In genomic region chr5:15819617-15820016, GRCh38 we compare ENCODE assay signal across 29 cellular contexts.
"Had no signal": no experiment of that assay in that cellular context is flagged by ENCODE, and none has a peak within 500 bp of the region (broad histone marks: within the 10 kb centered on the region; RNA-seq: fewer than 3 reads in every experiment).

No MANE protein-coding gene starts in this region.

- ATAC-seq: stimulated activated effector memory CD8-positive, alpha-beta T cell treated with anti-CD3 and anti-CD28 coated beads, Interleukin-12 subunit alpha, Interleukin-12 subunit beta, amount 100 ng/mL, for 72 hours; stimulated activated memory B cell treated with anti-CD40 and anti-IgM and Interleukin-4, amounts not matched to agents 10 μg/mL and 1 μg/mL and 100 μg/mL, for 72 hours; stimulated activated naive B cell treated with anti-CD40 and anti-IgM and Interleukin-4, amounts not matched to agents 10 μg/mL and 1 μg/mL and 100 μg/mL, for 72 hours; stimulated activated naive CD8-positive, alpha-beta T cell treated with anti-CD3 and anti-CD28 coated beads, Interleukin-15, amount 100 ng/mL, for 72 hours; stimulated activated naive CD8-positive, alpha-beta T cell treated with anti-CD3 and anti-CD28 coated beads, Interleukin-15, Interleukin-2, amounts not matched to agents 100 U/mL and 50 U/mL, for 24 hours; upper lobe of right lung had no signal

- H3K9me3 Mint-ChIP-seq: stimulated activated effector memory CD8-positive, alpha-beta T cell treated with anti-CD3 and anti-CD28 coated beads, Interleukin-12 subunit alpha, Interleukin-12 subunit beta, amount 100 ng/mL, for 72 hours had no signal

- H3K9me3 ChIP-seq: stomach, suprapubic skin, testis, thoracic aorta, thyroid gland, tibial artery, transverse colon, upper lobe of left lung, upper lobe of right lung, uterus, vagina had no signal

- H3K27me3 Mint-ChIP-seq: stimulated activated memory B cell treated with anti-CD40 and anti-IgM and Interleukin-4, amounts not matched to agents 10 μg/mL and 1 μg/mL and 100 μg/mL, for 72 hours; stimulated activated naive B cell treated with anti-CD40 and anti-IgM and Interleukin-4, amounts not matched to agents 10 μg/mL and 1 μg/mL and 100 μg/mL, for 72 hours; stimulated activated naive CD8-positive, alpha-beta T cell treated with anti-CD3 and anti-CD28 coated beads, Interleukin-15, amount 100 ng/mL, for 72 hours; stimulated activated naive CD8-positive, alpha-beta T cell treated with anti-CD3 and anti-CD28 coated beads, Interleukin-15, Interleukin-2, amounts not matched to agents 100 ng/mL and 50 ng/mL, for 24 hours; type B pancreatic cell had no signal

- H3K36me3 Mint-ChIP-seq: stimulated activated effector memory CD8-positive, alpha-beta T cell treated with anti-CD3 and anti-CD28 coated beads, Interleukin-12 subunit alpha, Interleukin-12 subunit beta, amount 100 ng/mL, for 72 hours; stimulated activated memory B cell treated with anti-CD40 and anti-IgM and Interleukin-4, amounts not matched to agents 10 μg/mL and 1 μg/mL and 100 μg/mL, for 72 hours; stimulated activated naive B cell treated with anti-CD40 and anti-IgM and Interleukin-4, amounts not matched to agents 10 μg/mL and 1 μg/mL and 100 μg/mL, for 72 hours; type B pancreatic cell had no signal

- H3K27me3 ChIP-seq: stomach, suprapubic skin, testis, thyroid gland, tibial artery, tibial nerve, transverse colon, upper lobe of left lung, upper lobe of right lung, uterus, vagina had no signal

- H3K27ac Mint-ChIP-seq: stimulated activated effector memory CD8-positive, alpha-beta T cell treated with anti-CD3 and anti-CD28 coated beads, Interleukin-12 subunit alpha, Interleukin-12 subunit beta, amount 100 ng/mL, for 72 hours; stimulated activated memory B cell treated with anti-CD40 and anti-IgM and Interleukin-4, amounts not matched to agents 10 μg/mL and 1 μg/mL and 100 μg/mL, for 72 hours; stimulated activated naive B cell treated with anti-CD40 and anti-IgM and Interleukin-4, amounts not matched to agents 10 μg/mL and 1 μg/mL and 100 μg/mL, for 72 hours; stimulated activated naive CD8-positive, alpha-beta T cell treated with anti-CD3 and anti-CD28 coated beads, Interleukin-15, Interleukin-2, amounts not matched to agents 100 ng/mL and 50 ng/mL, for 24 hours; type B pancreatic cell had no signal

- H3K4me1 Mint-ChIP-seq: stimulated activated effector memory CD8-positive, alpha-beta T cell treated with anti-CD3 and anti-CD28 coated beads, Interleukin-12 subunit alpha, Interleukin-12 subunit beta, amount 100 ng/mL, for 72 hours; stimulated activated memory B cell treated with anti-CD40 and anti-IgM and Interleukin-4, amounts not matched to agents 10 μg/mL and 1 μg/mL and 100 μg/mL, for 72 hours; stimulated activated naive B cell treated with anti-CD40 and anti-IgM and Interleukin-4, amounts not matched to agents 10 μg/mL and 1 μg/mL and 100 μg/mL, for 72 hours; stimulated activated naive CD8-positive, alpha-beta T cell treated with anti-CD3 and anti-CD28 coated beads, Interleukin-15, amount 100 ng/mL, for 72 hours had no signal

- H3K27ac ChIP-seq: stomach, suprapubic skin, testis, thoracic aorta, thyroid gland, tibial artery, tibial nerve, transverse colon, upper lobe of left lung, upper lobe of right lung, uterus, vagina had no signal

- H3K36me3 ChIP-seq: stomach, suprapubic skin, thoracic aorta, thyroid gland, tibial artery, tibial nerve, transverse colon, upper lobe of left lung, upper lobe of right lung, uterus, vagina had no signal

- H3K4me1 ChIP-seq: testis, thyroid gland, upper lobe of right lung, uterus, vagina had no signal

- DNase-seq: stimulated activated CD4-positive, alpha-beta T cell treated with anti-CD3 and anti-CD28 coated beads, Interleukin-2, amount 100 ng/mL, for 48 hours; stimulated activated CD4-positive, alpha-beta T cell treated with anti-CD3 and anti-CD28 coated beads, Interleukin-4, amount 100 ng/mL, for 1 hour; stimulated activated CD4-positive, alpha-beta T cell treated with anti-CD3 and anti-CD28 coated beads, Interleukin-4, amount 100 ng/mL, for 24 hours; stimulated activated CD4-positive, alpha-beta T cell treated with anti-CD3 and anti-CD28 coated beads, Interleukin-4, amount 100 ng/mL, for 4 hours; stimulated activated CD8-positive, alpha-beta memory T cell treated with anti-CD3 and anti-CD28 coated beads, Interleukin-4, amount 100 ng/mL, for 48 hours; stimulated activated naive B cell treated with anti-CD40 and anti-IgM and Interleukin-4, amounts not matched to agents 10 μg/mL and 1 μg/mL and 100 μg/mL, for 72 hours; stimulated activated naive CD4-positive, alpha-beta T cell; stimulated activated naive CD4-positive, alpha-beta T cell treated with Interleukin-2 at 50 U/mL for 16 hours; stimulated activated naive CD8-positive, alpha-beta T cell treated with anti-CD3 and anti-CD28 coated beads, Interleukin-15, amount 100 ng/mL, for 72 hours; stimulated activated naive CD8-positive, alpha-beta T cell treated with anti-CD3 and anti-CD28 coated beads, Interleukin-15, Interleukin-2, amounts not matched to agents 100 U/mL and 50 U/mL, for 24 hours; stomach; substantia nigra; testis; thyroid gland; tibial artery; transverse colon; trophoblast cell; upper lobe of left lung; upper lobe of right lung; uterus had no signal

- FAIRE-seq: urothelium cell line had no signal

- H3K4me3 Mint-ChIP-seq: stimulated activated effector memory CD8-positive, alpha-beta T cell treated with anti-CD3 and anti-CD28 coated beads, Interleukin-12 subunit alpha, Interleukin-12 subunit beta, amount 100 ng/mL, for 72 hours; stimulated activated memory B cell treated with anti-CD40 and anti-IgM and Interleukin-4, amounts not matched to agents 10 μg/mL and 1 μg/mL and 100 μg/mL, for 72 hours; stimulated activated naive B cell treated with anti-CD40 and anti-IgM and Interleukin-4, amounts not matched to agents 10 μg/mL and 1 μg/mL and 100 μg/mL, for 72 hours; stimulated activated naive CD8-positive, alpha-beta T cell treated with anti-CD3 and anti-CD28 coated beads, Interleukin-15, amount 100 ng/mL, for 72 hours; stimulated activated naive CD8-positive, alpha-beta T cell treated with anti-CD3 and anti-CD28 coated beads, Interleukin-15, Interleukin-2, amounts not matched to agents 100 ng/mL and 50 ng/mL, for 24 hours; type B pancreatic cell had no signal

- H3K4me3 ChIP-seq: stomach, suprapubic skin, testis, thoracic aorta, thyroid gland, tibial artery, tibial nerve, transverse colon, upper lobe of left lung, upper lobe of right lung, uterus, vagina had no signal
